ENCODE assay signal across 8 cellular contexts in genomic region chr15:69160976-69161877, GRCh38. TPM values are rescaled to one million over a fixed set of nuclear protein-coding genes. Genes with fewer than 3 reads are reported as not detected.
A peak's percentile ranks its signal among the peaks of the same experiment; 100 is the strongest.
DNase-seq lines count a peak whose midpoint lies in the region; ATAC-seq and TF ChIP-seq lines count a peak whose summit lies in the region.

No MANE protein-coding gene starts in this region.

- no peaks in the 10 kb centered on the region for H3K9me3 ChIP-seq in left lung

- no peak for TF ChIP-seq CTCF in left lung (IDR thresholded peaks at IDR 0.05)

- peaks cover 0 to 9% of the 10 kb centered on the region in 2 donors for H3K27me3 ChIP-seq in left lung

- H3K27ac ChIP-seq in left lung, result peak overlapping the region; percentile 62 to 68

- intact Hi-C loops in left lung (cut with DNase I), result loop anchor here in 1 of 2 donors (10.0 kb wide), 1 partner anchor 104 kb away; no protein-coding TSS in a partner anchor

- H3K4me1 ChIP-seq in left lung, result peaks cover 6 to 15% of the 10 kb centered on the region in 2 donors

- peak; percentile 21 for ATAC-seq in left lung

- DNase-seq in EL (peak; percentile 45), LHCN-M2 (ENCODE audit: low read depth) (peak; percentile 34), dermis blood vessel endothelial cell (peak; percentile 59), left lung (peak; percentile 39 to 84), H4 (ENCODE audit: low spot score) (no peak), amniotic stem cell (lab: John Stamatoyannopoulos, UW) (no peak)
- DNase-seq in activated CD4-positive, alpha-beta T cell treated with anti-CD3 and anti-CD28 coated beads for 48 hours, result peak; percentile 17
- peak; percentile 20 for DNase-seq in stimulated activated CD4-positive, alpha-beta T cell treated with anti-CD3 and anti-CD28 coated beads, Interleukin-4, amount 100 ng/mL, for 1 hour

- no peaks in the 10 kb centered on the region for H3K36me3 ChIP-seq in left lung

- peak overlapping the region; percentile 58 to 81 for H3K4me3 ChIP-seq in left lung

RNA-seq across cellular contexts. Expression of gene GLCE, which starts 0.8 kb away (rescaled TPM):
- total RNA-seq in LHCN-M2 (2014; rRNA removed), result 30.0 and 30.7 TPM in 2 replicates
- polyA plus RNA-seq in LHCN-M2 (2012), result 6.8 TPM
- total RNA-seq in dermis blood vessel endothelial cell, result 65.7 and 79.2 TPM in 2 replicates
- total RNA-seq in left lung, result 10 to 100 TPM; 18.2 to 20.7 TPM
- 20.6 and 23.2 TPM in 2 replicates for total RNA-seq in H4 (2014; rRNA removed; shearing (Covaris generic))

Comparison
In these comparisons a context has a peak if more than half of its experiments do, and no peak if none do; other contexts are left out.
1. DNase-seq: peak in EL (single experiment), LHCN-M2 (single experiment), activated CD4-positive, alpha-beta T cell treated with anti-CD3 and anti-CD28 coated beads for 48 hours (single experiment), dermis blood vessel endothelial cell (single experiment), left lung (2 of 2) and stimulated activated CD4-positive, alpha-beta T cell treated with anti-CD3 and anti-CD28 coated beads, Interleukin-4, amount 100 ng/mL, for 1 hour (single experiment); none in H4 (single experiment) and amniotic stem cell (single experiment).